In the genomic region with DNA sequence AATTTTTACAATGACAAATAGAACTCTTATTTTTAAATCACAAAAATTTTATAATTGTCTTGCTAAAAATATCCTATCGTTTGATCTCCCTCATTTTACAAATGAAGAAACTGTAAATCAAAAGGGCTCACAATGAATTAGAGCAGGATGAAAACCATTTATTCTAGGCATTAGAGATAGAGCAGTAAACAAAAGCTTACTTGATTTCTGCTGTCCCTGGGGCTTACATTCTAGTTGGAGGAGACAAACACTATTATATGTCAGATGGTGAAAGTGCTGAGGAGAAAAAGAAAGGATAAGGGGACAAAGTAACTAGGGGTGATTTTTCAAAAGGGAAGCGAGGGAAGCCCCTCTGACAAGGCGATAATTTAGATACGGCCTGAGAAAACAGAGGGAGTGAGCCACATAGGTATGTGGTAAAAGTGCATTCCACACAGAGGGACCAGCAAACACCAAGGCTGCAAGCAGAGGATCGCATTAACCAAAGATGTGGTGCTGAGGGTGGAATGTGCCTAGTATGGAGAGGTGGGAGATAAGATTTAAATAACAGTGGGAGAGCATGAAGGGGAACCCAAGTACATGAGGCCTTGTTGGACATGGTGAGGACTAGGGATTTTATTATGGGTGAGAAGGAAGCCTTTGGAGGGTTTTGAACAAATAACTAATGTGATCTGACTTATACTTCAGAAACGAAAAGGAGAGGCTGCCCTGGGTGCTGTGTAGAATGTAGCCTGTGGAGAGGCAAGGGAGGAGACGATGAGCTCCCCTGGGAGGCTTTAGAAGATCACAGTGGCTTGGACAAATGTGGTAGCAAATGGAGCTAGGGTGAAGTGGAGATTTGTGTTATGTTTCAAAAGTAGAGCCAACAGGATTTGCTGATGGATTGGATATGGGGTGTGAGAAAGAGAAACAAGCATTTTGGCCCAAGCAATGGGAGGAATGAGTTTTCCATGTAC, we compare ENCODE assay signal across 1 cellular context.
TF ChIP-seq lines count a peak whose summit lies in the region.

No MANE protein-coding gene starts in this region.

TF ChIP-seq in HCT116, 20 proteins besides CTCF, POLR2A, EP300 and RAD21:
- TF ChIP-seq, protein P1, sequence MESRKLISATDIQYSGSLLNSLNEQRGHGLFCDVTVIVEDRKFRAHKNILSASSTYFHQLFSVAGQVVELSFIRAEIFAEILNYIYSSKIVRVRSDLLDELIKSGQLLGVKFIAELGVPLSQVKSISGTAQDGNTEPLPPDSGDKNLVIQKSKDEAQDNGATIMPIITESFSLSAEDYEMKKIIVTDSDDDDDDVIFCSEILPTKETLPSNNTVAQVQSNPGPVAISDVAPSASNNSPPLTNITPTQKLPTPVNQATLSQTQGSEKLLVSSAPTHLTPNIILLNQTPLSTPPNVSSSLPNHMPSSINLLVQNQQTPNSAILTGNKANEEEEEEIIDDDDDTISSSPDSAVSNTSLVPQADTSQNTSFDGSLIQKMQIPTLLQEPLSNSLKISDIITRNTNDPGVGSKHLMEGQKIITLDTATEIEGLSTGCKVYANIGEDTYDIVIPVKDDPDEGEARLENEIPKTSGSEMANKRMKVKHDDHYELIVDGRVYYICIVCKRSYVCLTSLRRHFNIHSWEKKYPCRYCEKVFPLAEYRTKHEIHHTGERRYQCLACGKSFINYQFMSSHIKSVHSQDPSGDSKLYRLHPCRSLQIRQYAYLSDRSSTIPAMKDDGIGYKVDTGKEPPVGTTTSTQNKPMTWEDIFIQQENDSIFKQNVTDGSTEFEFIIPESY (IDR thresholded peaks at IDR 0.05; ENCODE audit: extremely low read depth, insufficient replicate concordance, low read length) = no peak
- no peak for TF ChIP-seq EZH2phosphoT487 (IDR thresholded peaks at IDR 0.05; ENCODE audit: borderline replicate concordance)
- TF ChIP-seq, protein P2, sequence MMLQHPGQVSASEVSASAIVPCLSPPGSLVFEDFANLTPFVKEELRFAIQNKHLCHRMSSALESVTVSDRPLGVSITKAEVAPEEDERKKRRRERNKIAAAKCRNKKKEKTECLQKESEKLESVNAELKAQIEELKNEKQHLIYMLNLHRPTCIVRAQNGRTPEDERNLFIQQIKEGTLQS (IDR thresholded peaks at IDR 0.05) = no peak
